1 cellular context compared by ENCODE assay signal in genomic region chr9:133031496-133031911, GRCh38.
TF ChIP-seq lines count a peak whose summit lies in the region.

No MANE protein-coding gene starts in this region.

TF ChIP-seq in WTC11, 78 proteins besides CTCF, POLR2A, EP300 and RAD21 (continued from another document):
- no peak for TF ChIP-seq ZNF532 (CRISPR knock-in tag; IDR thresholded peaks at IDR 0.05; ENCODE audit: borderline replicate concordance)
- no peak for TF ChIP-seq RORB (CRISPR knock-in tag; IDR thresholded peaks at IDR 0.05)
- TF ChIP-seq E2F5 (CRISPR knock-in tag; IDR thresholded peaks at IDR 0.05), result no peak
- TF ChIP-seq ZSCAN18 (CRISPR knock-in tag; IDR thresholded peaks at IDR 0.05), result no peak
TF ChIP-seq in WTC11: peak in this region for 0.
